ENCODE assay signal across 9 cellular contexts in the genomic region with DNA sequence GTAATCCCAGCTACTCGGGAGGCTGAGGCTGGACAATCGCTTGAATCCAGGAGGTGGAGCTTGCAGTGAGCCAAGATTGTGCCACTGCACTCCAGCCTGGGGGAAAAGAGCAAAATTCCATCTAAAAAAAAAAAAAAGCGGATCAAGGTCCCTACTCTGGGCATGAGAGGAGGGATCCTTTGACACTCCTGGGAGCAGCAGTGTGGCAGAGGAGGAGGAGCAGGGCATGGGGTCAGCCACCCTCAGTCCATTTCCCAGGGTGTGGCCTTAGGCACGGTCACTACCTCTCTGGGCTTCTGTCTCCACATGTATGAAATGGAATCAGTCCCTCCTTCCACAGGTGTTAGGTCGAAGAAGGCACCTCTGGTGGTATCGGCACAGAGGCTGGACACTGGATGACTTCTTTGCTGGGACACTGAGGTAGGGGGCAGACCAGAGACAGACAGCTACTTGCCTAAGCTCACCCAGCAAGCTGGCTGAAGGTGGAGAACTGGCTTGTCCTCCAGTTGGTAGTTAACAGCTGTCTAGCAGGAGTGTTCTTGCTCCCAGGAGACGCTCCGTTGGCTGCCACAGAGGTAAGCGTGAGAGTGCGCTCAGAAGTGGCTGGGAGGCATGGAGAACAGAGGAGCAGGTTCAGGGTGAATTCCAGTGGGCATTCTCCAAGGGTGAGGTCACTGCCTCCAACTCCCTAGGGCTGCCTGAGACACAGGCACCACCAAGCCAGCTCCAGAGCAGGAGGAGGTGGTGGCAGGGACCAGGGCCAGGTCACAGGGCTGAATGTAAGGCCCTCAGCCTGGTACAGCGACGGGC. TPM values are rescaled to one million over a fixed set of nuclear protein-coding genes. Genes with fewer than 3 reads are reported as not detected.
DNase-seq lines count a peak whose midpoint lies in the region; ATAC-seq and TF ChIP-seq lines count a peak whose summit lies in the region.
"Had no signal": no experiment of that assay in that cellular context is flagged by ENCODE, and none has a peak within 500 bp of the region (broad histone marks: within the 10 kb centered on the region; RNA-seq: fewer than 3 reads in every experiment).

No MANE protein-coding gene starts in this region.

- no peak for TF ChIP-seq CTCF in GM20000 (IDR thresholded peaks at IDR 0.05; ENCODE audit: extremely low read depth, missing control alignments)

- H3K9me3 ChIP-seq in duodenal mucosa (ENCODE audit: control insufficient read depth in 1 of 2, low read length in 2 of 2) (no peaks in the 10 kb centered on the region), mucosa of stomach (ENCODE audit: control insufficient read depth, low read length) (no peaks in the 10 kb centered on the region)

- no peak overlapping the region for H3K27ac Mint-ChIP-seq in activated naive CD4-positive, alpha-beta T cell treated with anti-CD3 and anti-CD28 coated beads, Interleukin-2, amount 10 ng/mL, durations not matched to agents 7 days and 5 days

- peaks cover 4% of the 10 kb centered on the region for H3K36me3 Mint-ChIP-seq in activated naive CD4-positive, alpha-beta T cell treated with anti-CD3 and anti-CD28 coated beads, Interleukin-2, amount 10 ng/mL, durations not matched to agents 7 days and 5 days

- H3K4me3 Mint-ChIP-seq in activated naive CD4-positive, alpha-beta T cell treated with anti-CD3 and anti-CD28 coated beads, Interleukin-2, amount 10 ng/mL, durations not matched to agents 7 days and 5 days, result no peak overlapping the region

- H3K27me3 Mint-ChIP-seq in activated naive CD4-positive, alpha-beta T cell treated with anti-CD3 and anti-CD28 coated beads, Interleukin-2, amount 10 ng/mL, durations not matched to agents 7 days and 5 days, result peaks cover 4% of the 10 kb centered on the region

- H3K27ac ChIP-seq in duodenal mucosa (ENCODE audit: low read depth, low read length), result peak overlapping the region; percentile 53

- no peaks in the 10 kb centered on the region for H3K9me3 Mint-ChIP-seq in activated naive CD4-positive, alpha-beta T cell treated with anti-CD3 and anti-CD28 coated beads, Interleukin-2, amount 10 ng/mL, durations not matched to agents 7 days and 5 days

- peaks cover 27% of the 10 kb centered on the region for H3K4me1 Mint-ChIP-seq in activated naive CD4-positive, alpha-beta T cell treated with anti-CD3 and anti-CD28 coated beads, Interleukin-2, amount 10 ng/mL, durations not matched to agents 7 days and 5 days

- H3K27me3 ChIP-seq in duodenal mucosa (ENCODE audit: control insufficient read depth in 1 of 2, insufficient read depth in 2 of 2, low read length in 2 of 2) (no peaks in the 10 kb centered on the region), mucosa of stomach (ENCODE audit: control insufficient read depth, insufficient read depth, low read length) (no peaks in the 10 kb centered on the region)

- no peak overlapping the region for H3K9ac ChIP-seq in duodenal mucosa (ENCODE audit: low read depth in 1 of 2, low read length in 2 of 2)
- peak overlapping the region; percentile 58 for H3K9ac ChIP-seq in mucosa of stomach (ENCODE audit: low read length)

- H3K4me1 ChIP-seq in duodenal mucosa (ENCODE audit: control insufficient read depth in 1 of 2, insufficient read depth in 2 of 2, low read length in 2 of 2), result peaks cover 13 to 17% of the 10 kb centered on the region in 2 donors
- peaks cover 53% of the 10 kb centered on the region for H3K4me1 ChIP-seq in mucosa of stomach (ENCODE audit: control insufficient read depth, insufficient read depth, low read length)

- H3K36me3 ChIP-seq in duodenal mucosa (ENCODE audit: control insufficient read depth in 1 of 2, insufficient read depth in 2 of 2, low read length in 2 of 2) (peaks cover 0 to 3% of the 10 kb centered on the region in 2 donors), mucosa of stomach (ENCODE audit: control insufficient read depth, insufficient read depth, low read length) (no peaks in the 10 kb centered on the region)

- peak; percentile 63 for DNase-seq in AG20443 (ENCODE audit: low spot score)
- DNase-seq in NCI-H187 (lab: John Stamatoyannopoulos, UW), result peak; percentile 22 to 60
- DNase-seq in GM20000 (ENCODE audit: low spot score), result no peak
- DNase-seq in activated naive CD4-positive, alpha-beta T cell treated with anti-CD3 and anti-CD28 coated beads, Interleukin-2, amount 10 ng/mL, durations not matched to agents 7 days and 5 days, result no peak
- DNase-seq in SK-N-DZ (ENCODE audit: low spot score), result no peak
- DNase-seq: NCI-H1930 had no signal

- no peak overlapping the region for H3K4me3 ChIP-seq in duodenal mucosa (ENCODE audit: low read depth in 1 of 2, low read length in 2 of 2)
- no peak overlapping the region for H3K4me3 ChIP-seq in mucosa of stomach (ENCODE audit: low read length)

- CTCF ChIA-PET in activated naive CD4-positive, alpha-beta T cell treated with anti-CD3 and anti-CD28 coated beads, Interleukin-2, amount 10 ng/mL, durations not matched to agents 7 days and 5 days (lab: Charles Lee), result interaction anchor here (0.6 to 0.8 kb wide), 2 partner anchors 9 to 185 kb away, joined by 3 to 4 read pairs; no protein-coding TSS in a partner anchor

- ATAC-seq in HG02981 (IDR thresholded peaks at IDR 0.05; ENCODE audit: unreplicated experiment), result no peak

RNA-seq across cellular contexts. Expression of a gene that starts 19.6 kb away (rescaled TPM):
- polyA plus RNA-seq in SK-N-DZ (2014; cell fraction: cytosol; rRNA removed), result 19.5 and 21.5 TPM in 2 replicates
- polyA plus RNA-seq in SK-N-DZ (2014; cell fraction: nucleus; rRNA removed), result 13.6 and 39.4 TPM in 2 replicates

RNA-seq across cellular contexts. Expression of a gene that starts 45.0 kb away (rescaled TPM):
- polyA plus RNA-seq in SK-N-DZ (2014; cell fraction: cytosol; rRNA removed), result 15.8 and 17.4 TPM in 2 replicates
- 7.4 and 8.6 TPM in 2 replicates for polyA plus RNA-seq in SK-N-DZ (2014; cell fraction: nucleus; rRNA removed)

Comparison
In these comparisons a context has a peak if more than half of its experiments do, and no peak if none do; other contexts are left out.
1. DNase-seq: peak in AG20443 (single experiment) and NCI-H187 (2 of 2); none in GM20000 (single experiment), activated naive CD4-positive, alpha-beta T cell treated with anti-CD3 and anti-CD28 coated beads, Interleukin-2, amount 10 ng/mL, durations not matched to agents 7 days and 5 days (single experiment) and SK-N-DZ (single experiment).